In the genomic region with DNA sequence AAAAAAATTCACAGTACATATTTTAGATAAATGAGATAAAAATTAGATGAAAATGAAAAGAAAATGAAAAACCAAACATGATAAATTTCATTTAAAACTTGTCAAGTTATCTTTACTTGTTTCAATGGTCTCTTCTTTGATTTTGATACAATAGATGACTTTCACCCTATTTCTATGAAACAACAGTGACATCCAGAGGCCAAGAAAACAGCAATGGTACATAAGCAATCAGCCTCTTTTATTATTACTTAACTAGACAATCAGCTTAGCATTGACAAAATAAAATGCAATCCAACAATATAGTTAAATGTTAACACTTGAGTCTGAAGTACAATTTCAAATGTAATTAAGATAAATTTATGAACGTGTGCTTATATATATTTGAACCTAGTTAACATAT, we compare ENCODE assay signal across 12 cellular contexts.
A peak's percentile ranks its signal among the peaks of the same experiment; 100 is the strongest.
DNase-seq lines count a peak whose midpoint lies in the region; ATAC-seq and TF ChIP-seq lines count a peak whose summit lies in the region.
"Had no signal": no experiment of that assay in that cellular context is flagged by ENCODE, and none has a peak within 500 bp of the region (broad histone marks: within the 10 kb centered on the region; RNA-seq: fewer than 3 reads in every experiment).

No MANE protein-coding gene starts in this region.

- no peak overlapping the region for H2BK12ac ChIP-seq in H9 (ENCODE audit: insufficient read length, low read depth, low read length)

- TF ChIP-seq CTCF in 22Rv1 (IDR thresholded peaks at IDR 0.05): peak; percentile 46; the same call in 1 of the 2 replicates
- peak; percentile 60; the same call in 2 of the 3 replicates for TF ChIP-seq CTCF in H9 (conservative IDR thresholded peaks at IDR 0.05)

- no peak overlapping the region for H2BK5ac ChIP-seq in H9 (ENCODE audit: insufficient read length, low read length)

- no peak overlapping the region for H3K27ac Mint-ChIP-seq in H9
- no peak overlapping the region for H3K27ac Mint-ChIP-seq in activated CD8-positive, alpha-beta memory T cell treated with anti-CD3 and anti-CD28 coated beads, Interleukin-2, amount 10 ng/mL, durations not matched to agents 7 days and 5 days
- H3K27ac Mint-ChIP-seq: T-cell had no signal

- H4K91ac ChIP-seq in H9 (ENCODE audit: insufficient read length, low read depth, low read length): no peak overlapping the region

- no peak overlapping the region for H2BK15ac ChIP-seq in H9 (ENCODE audit: low read depth, low read length)

- H3K56ac ChIP-seq in H9 (ENCODE audit: insufficient read length, low read depth, low read length): no peak overlapping the region

- H4K5ac ChIP-seq in H9 (ENCODE audit: insufficient read length, low read depth, low read length): no peak overlapping the region

- no peaks in the 10 kb centered on the region for H3K4me1 ChIP-seq in H9 (ENCODE audit: insufficient read depth, low read length)

- H3K79me2 ChIP-seq in H9 (ENCODE audit: insufficient read depth, low read length): no peaks in the 10 kb centered on the region

- no peak overlapping the region for H3K4ac ChIP-seq in H9 (ENCODE audit: low read depth, low read length)

- H2BK120ac ChIP-seq in H9 (ENCODE audit: low read depth, low read length, poor library complexity, severe bottlenecking): no peak overlapping the region

- H3K79me1 ChIP-seq in H9 (ENCODE audit: insufficient read depth, low read depth, low read length, poor library complexity, severe bottlenecking): no peaks in the 10 kb centered on the region

- CTCF ChIA-PET in activated CD8-positive, alpha-beta memory T cell treated with anti-CD3 and anti-CD28 coated beads, Interleukin-2, amount 10 ng/mL, durations not matched to agents 7 days and 5 days (lab: Charles Lee): no interaction called here

- no peaks in the 10 kb centered on the region for H4K20me1 ChIP-seq in H9 (ENCODE audit: control insufficient read depth, insufficient read depth, insufficient read length)

- H3K23me2 ChIP-seq in H9 (ENCODE audit: insufficient read length, low read depth, low read length, poor library complexity, severe bottlenecking): no peaks in the 10 kb centered on the region

- no peak overlapping the region for H3T11ph ChIP-seq in H9 (ENCODE audit: low read length)

- no CpG with 5 or more reads among the region's 1 CpG for WGBS in H9 (ENCODE audit: extremely low coverage, insufficient read length, low lambda C conversion rate)

- H2AK5ac ChIP-seq in H9 (ENCODE audit: insufficient read length, low read length): no peak overlapping the region

- peaks cover 0 to 6% (median 0%) of the 10 kb centered on the region in 3 experiments; a peak in 2 of 7 replicates for H3K36me3 Mint-ChIP-seq in H9 (ENCODE audit: insufficient read depth in 1 of 3, low read depth in 3 of 3)
- peaks cover 6% of the 10 kb centered on the region for H3K36me3 Mint-ChIP-seq in activated CD8-positive, alpha-beta memory T cell treated with anti-CD3 and anti-CD28 coated beads, Interleukin-2, amount 10 ng/mL, durations not matched to agents 7 days and 5 days

- no peaks in the 10 kb centered on the region for H3K27me3 ChIP-seq in H9 (ENCODE audit: insufficient read depth, low read length)

- H4K8ac ChIP-seq in H9 (replicated peaks; ENCODE audit: insufficient read length, low read depth, low read length): no peak overlapping the region

- no peak overlapping the region for H3K23ac ChIP-seq in H9 (ENCODE audit: insufficient read length, low read depth, low read length)

- no peak for DNase-seq in H9
- peak; percentile 26 for DNase-seq in RKO (ENCODE audit: low spot score)
- peak; percentile 69 for DNase-seq in globus pallidus (ENCODE audit: low spot score)
- no peak for DNase-seq in GDM1 (lab: John Stamatoyannopoulos, UW)
- no peak for DNase-seq in activated CD8-positive, alpha-beta memory T cell treated with anti-CD3 and anti-CD28 coated beads, Interleukin-2, amount 10 ng/mL, durations not matched to agents 7 days and 5 days
- no peak for DNase-seq in activated CD4-positive, alpha-beta T cell treated with anti-CD3 and anti-CD28 coated beads for 4 hours
- DNase-seq: C1 segment of cervical spinal cord, NCI-H1930, right cardiac atrium, T-cell had no signal

- H3K27ac ChIP-seq in 22Rv1 (no peak overlapping the region), H9 (ENCODE audit: insufficient read length, low read depth, low read length) (no peak overlapping the region)

- peaks cover 5 to 6% of the 10 kb centered on the region in 2 experiments for H3K4me1 Mint-ChIP-seq in H9
- H3K4me1 Mint-ChIP-seq in activated CD8-positive, alpha-beta memory T cell treated with anti-CD3 and anti-CD28 coated beads, Interleukin-2, amount 10 ng/mL, durations not matched to agents 7 days and 5 days: no peaks in the 10 kb centered on the region

- no peaks in the 10 kb centered on the region for H3K27me3 Mint-ChIP-seq in H9 (ENCODE audit: low read depth)
- H3K27me3 Mint-ChIP-seq in activated CD8-positive, alpha-beta memory T cell treated with anti-CD3 and anti-CD28 coated beads, Interleukin-2, amount 10 ng/mL, durations not matched to agents 7 days and 5 days: no peaks in the 10 kb centered on the region
- H3K27me3 Mint-ChIP-seq: T-cell had no signal

- H3K14ac ChIP-seq in H9 (ENCODE audit: insufficient read depth, low read length): no peak overlapping the region

- H3K18ac ChIP-seq in H9 (ENCODE audit: insufficient read length, low read depth, low read length): no peak overlapping the region

- H3K9me3 Mint-ChIP-seq in H9: no peaks in the 10 kb centered on the region
- no peaks in the 10 kb centered on the region for H3K9me3 Mint-ChIP-seq in activated CD8-positive, alpha-beta memory T cell treated with anti-CD3 and anti-CD28 coated beads, Interleukin-2, amount 10 ng/mL, durations not matched to agents 7 days and 5 days (ENCODE audit: low read depth)
- H3K9me3 Mint-ChIP-seq: T-cell had no signal

- no peak for ATAC-seq in HG03095 (IDR thresholded peaks at IDR 0.05; ENCODE audit: unreplicated experiment)
- ATAC-seq in activated CD8-positive, alpha-beta memory T cell treated with anti-CD3 and anti-CD28 coated beads, Interleukin-2, amount 10 ng/mL, durations not matched to agents 7 days and 5 days: no peak
- ATAC-seq: right cardiac atrium, T-cell had no signal

- H2BK20ac ChIP-seq in H9 (ENCODE audit: low read depth, low read length, poor library complexity, severe bottlenecking): no peak overlapping the region

- H3K4me3 Mint-ChIP-seq in H9: no peak overlapping the region
- H3K4me3 Mint-ChIP-seq in activated CD8-positive, alpha-beta memory T cell treated with anti-CD3 and anti-CD28 coated beads, Interleukin-2, amount 10 ng/mL, durations not matched to agents 7 days and 5 days: no peak overlapping the region
- H3K4me3 Mint-ChIP-seq: T-cell had no signal

- H3K9me3 ChIP-seq in H9 (ENCODE audit: control insufficient read depth, low read depth, low read length): no peaks in the 10 kb centered on the region

- H2AFZ ChIP-seq in H9 (ENCODE audit: low read length): no peak overlapping the region

- H3K9ac ChIP-seq in H9 (ENCODE audit: extremely low read depth, insufficient read length, low read length): no peak overlapping the region

- H3K4me2 ChIP-seq in H9 (ENCODE audit: insufficient read depth, insufficient read length, low read length): no peak overlapping the region

Comparison
In these comparisons a context has a peak if more than half of its experiments do, and no peak if none do; other contexts are left out.
1. DNase-seq: peak in RKO (single experiment) and globus pallidus (single experiment); none in H9 (single experiment), GDM1 (single experiment), activated CD8-positive, alpha-beta memory T cell treated with anti-CD3 and anti-CD28 coated beads, Interleukin-2, amount 10 ng/mL, durations not matched to agents 7 days and 5 days (single experiment) and activated CD4-positive, alpha-beta T cell treated with anti-CD3 and anti-CD28 coated beads for 4 hours (0 of 2).